Comparison of ENCODE assay signal across 15 cellular contexts in genomic region chr3:143037867-143038266, GRCh38. TPM values are rescaled to one million over a fixed set of nuclear protein-coding genes. Genes with fewer than 3 reads are reported as not detected.
DNase-seq lines count a peak whose midpoint lies in the region; ATAC-seq and TF ChIP-seq lines count a peak whose summit lies in the region.
"Had no signal": no experiment of that assay in that cellular context is flagged by ENCODE, and none has a peak within 500 bp of the region (broad histone marks: within the 10 kb centered on the region; RNA-seq: fewer than 3 reads in every experiment).

No MANE protein-coding gene starts in this region.

- DNase-seq in NCI-H1105 treated with DMSO at 0.1 percent for 48 hours (lab: John Stamatoyannopoulos, UW) (peak; percentile 23), NCI-H1105 (lab: John Stamatoyannopoulos, UW) (no peak), activated B cell treated with CpG ODN at 0.5 μM for 24 hours (no peak), osteoblast (ENCODE audit: insufficient read length, low spot score, missing footprints) (no peak), progenitor cell of endocrine pancreas (ENCODE audit: low spot score, unreplicated experiment) (no peak), NCI-H146 treated with DMSO at 0.1 percent for 48 hours (lab: John Stamatoyannopoulos, UW; ENCODE audit: unreplicated experiment) (no peak)
- DNase-seq: activated CD4-positive, CD25-positive, alpha-beta regulatory T cell; activated naive CD8-positive, alpha-beta T cell treated with anti-CD3 and anti-CD28 coated beads, Interleukin-2, amount 50 U/mL, for 24 hours; NCI-H1417; NCI-H510A treated with DMSO at 0.1 percent for 48 hours; nucleus accumbens had no signal

- H2AFZ ChIP-seq in KMS-11 (ENCODE audit: low read depth) (no peak overlapping the region), osteoblast (ENCODE audit: low read length) (no peak overlapping the region)

- H3K36me3 ChIP-seq in KMS-11 (ENCODE audit: insufficient read depth) (peaks cover 4% of the 10 kb centered on the region; the same call in 1 of the 2 replicates), osteoblast (ENCODE audit: insufficient read depth, low read length) (peaks cover 30% of the 10 kb centered on the region)

- H3K4me1 Mint-ChIP-seq in activated B cell treated with CpG ODN at 0.5 μM for 24 hours (peaks cover 3% of the 10 kb centered on the region), progenitor cell of endocrine pancreas (ENCODE audit: low read depth) (peaks cover 22% of the 10 kb centered on the region)

- no peak overlapping the region for H3K4me3 Mint-ChIP-seq in activated B cell treated with CpG ODN at 0.5 μM for 24 hours
- H3K4me3 Mint-ChIP-seq in progenitor cell of endocrine pancreas (ENCODE audit: low read depth), result no peak overlapping the region
- H3K4me3 Mint-ChIP-seq: activated naive CD8-positive, alpha-beta T cell treated with anti-CD3 and anti-CD28 coated beads, Interleukin-2, amount 50 U/mL, for 24 hours had no signal

- H3K27ac ChIP-seq in KMS-11, result no peak overlapping the region
- no peak overlapping the region for H3K27ac ChIP-seq in osteoblast (ENCODE audit: low read depth, low read length)
- H3K27ac ChIP-seq: SJSA1, tibial nerve had no signal

- H3K27me3 Mint-ChIP-seq in activated B cell treated with CpG ODN at 0.5 μM for 24 hours, result no peaks in the 10 kb centered on the region
- no peaks in the 10 kb centered on the region for H3K27me3 Mint-ChIP-seq in progenitor cell of endocrine pancreas
- H3K27me3 Mint-ChIP-seq: activated naive CD8-positive, alpha-beta T cell treated with anti-CD3 and anti-CD28 coated beads, Interleukin-2, amount 50 U/mL, for 24 hours had no signal

- H3K27ac Mint-ChIP-seq in activated B cell treated with CpG ODN at 0.5 μM for 24 hours, result no peak overlapping the region
- no peak overlapping the region for H3K27ac Mint-ChIP-seq in progenitor cell of endocrine pancreas
- H3K27ac Mint-ChIP-seq: activated naive CD8-positive, alpha-beta T cell treated with anti-CD3 and anti-CD28 coated beads, Interleukin-2, amount 50 U/mL, for 24 hours had no signal

- H3K79me2 ChIP-seq in KMS-11 (ENCODE audit: insufficient read depth, low read depth) (no peaks in the 10 kb centered on the region), osteoblast (ENCODE audit: insufficient read depth, low read length) (no peaks in the 10 kb centered on the region)

- H3K4me2 ChIP-seq in KMS-11, result no peak overlapping the region
- no peak overlapping the region for H3K4me2 ChIP-seq in osteoblast (ENCODE audit: insufficient read depth, low read length)

- H3K9me3 Mint-ChIP-seq in activated B cell treated with CpG ODN at 0.5 μM for 24 hours (no peaks in the 10 kb centered on the region), progenitor cell of endocrine pancreas (ENCODE audit: low read depth) (no peaks in the 10 kb centered on the region)
- H3K9me3 Mint-ChIP-seq: activated naive CD8-positive, alpha-beta T cell treated with anti-CD3 and anti-CD28 coated beads, Interleukin-2, amount 50 U/mL, for 24 hours had no signal

- peaks cover 62% of the 10 kb centered on the region for H3K36me3 Mint-ChIP-seq in activated B cell treated with CpG ODN at 0.5 μM for 24 hours (ENCODE audit: low read depth)
- peaks cover 18% of the 10 kb centered on the region for H3K36me3 Mint-ChIP-seq in progenitor cell of endocrine pancreas (ENCODE audit: insufficient read depth)

- CTCF ChIA-PET in activated B cell treated with CpG ODN at 0.5 μM for 24 hours (lab: Charles Lee), result interaction anchor here (1.0 to 2.1 kb wide), 2 partner anchors 14 to 637 kb away, joined by 3 to 7 read pairs; no protein-coding TSS in a partner anchor

- peak; percentile 45 for ATAC-seq in activated B cell treated with CpG ODN at 0.5 μM for 24 hours (ENCODE audit: low read depth)
- ATAC-seq in HG03108 (IDR thresholded peaks at IDR 0.05; ENCODE audit: unreplicated experiment), result no peak
- ATAC-seq: activated naive CD8-positive, alpha-beta T cell treated with anti-CD3 and anti-CD28 coated beads, Interleukin-2, amount 50 U/mL, for 24 hours had no signal

- H3K4me1 ChIP-seq in KMS-11 (ENCODE audit: low read depth, poor library complexity, severe bottlenecking), result peaks cover 27% of the 10 kb centered on the region
- no peaks in the 10 kb centered on the region for H3K4me1 ChIP-seq in osteoblast (ENCODE audit: insufficient read depth, low read length)
- H3K4me1 ChIP-seq: SJSA1, tibial nerve had no signal

- peak; percentile 48; the same call in 1 of the 2 replicates for TF ChIP-seq CTCF in KMS-11 (conservative IDR thresholded peaks at IDR 0.05; ENCODE audit: low read depth, low read length)
- no peak for TF ChIP-seq CTCF in activated B cell treated with CpG ODN at 0.5 μM for 24 hours (IDR thresholded peaks at IDR 0.05)
- peak; percentile 31 for TF ChIP-seq CTCF in osteoblast (IDR thresholded peaks at IDR 0.05; ENCODE audit: extremely low read depth, low read depth, low read length)
- no peak for TF ChIP-seq CTCF in progenitor cell of endocrine pancreas (IDR thresholded peaks at IDR 0.05; ENCODE audit: unreplicated experiment)

- no peaks in the 10 kb centered on the region for H3K27me3 ChIP-seq in KMS-11 (ENCODE audit: insufficient read depth, low read depth)
- no peaks in the 10 kb centered on the region for H3K27me3 ChIP-seq in osteoblast (ENCODE audit: insufficient read depth, low read length)
- H3K27me3 ChIP-seq: SJSA1, tibial nerve had no signal

- no peaks in the 10 kb centered on the region for H3K9me3 ChIP-seq in osteoblast (ENCODE audit: low read depth, low read length)
- H3K9me3 ChIP-seq: SJSA1, tibial nerve had no signal

- H4K20me1 ChIP-seq in KMS-11 (ENCODE audit: insufficient read depth) (peaks cover 4% of the 10 kb centered on the region; the same call in 1 of the 2 replicates), osteoblast (ENCODE audit: insufficient read depth, low read length) (no peaks in the 10 kb centered on the region)

- POLR2A ChIA-PET in activated B cell treated with CpG ODN at 0.5 μM for 24 hours (lab: Charles Lee), result no interaction called here

- H3K4me3 ChIP-seq in KMS-11 (IDR thresholded peaks at IDR 0.05; ENCODE audit: insufficient read depth, low read depth, low read length) (no peak overlapping the region), osteoblast (ENCODE audit: insufficient read depth, low read length) (no peak overlapping the region)
- H3K4me3 ChIP-seq: SJSA1, tibial nerve had no signal

- H3K9ac ChIP-seq in KMS-11, result no peak overlapping the region

- intact Hi-C loops in activated B cell treated with CpG ODN at 0.5 μM for 24 hours (cut with micrococcal nuclease), result loop anchor here (1.0 to 2.0 kb wide), 2 partner anchors 15 to 606 kb away; no protein-coding TSS in a partner anchor

RNA-seq across cellular contexts. Expression of gene U2SURP, which starts 36.5 kb away (rescaled TPM):
- total RNA-seq in activated B cell treated with CpG ODN at 0.5 μM for 24 hours, result 117 and 131 TPM in 2 replicates
- total RNA-seq in osteoblast, result 85.0 and 85.5 TPM in 2 replicates
- 143 and 156 TPM in 2 replicates for total RNA-seq in progenitor cell of endocrine pancreas

Comparison
In these comparisons a context has a peak if more than half of its experiments do, and no peak if none do; other contexts are left out.
1. CTCF ChIP-seq: peak in KMS-11 (single experiment) and osteoblast (single experiment); none in activated B cell treated with CpG ODN at 0.5 μM for 24 hours (single experiment) and progenitor cell of endocrine pancreas (single experiment).